7 cellular contexts compared by ENCODE assay signal in genomic region chr19:13155472-13156284, GRCh38. TPM values are rescaled to one million over a fixed set of nuclear protein-coding genes. Genes with fewer than 3 reads are reported as not detected.
DNase-seq lines count a peak whose midpoint lies in the region; FAIRE-seq and TF ChIP-seq lines count a peak whose summit lies in the region.

No MANE protein-coding gene starts in this region.

- no peak for FAIRE-seq in kidney (lab: Jason Lieb, UNC)

- peak overlapping the region; percentile 95 for H3K27ac ChIP-seq in VCaP
- peak overlapping the region; percentile 98 for H3K27ac ChIP-seq in kidney (ENCODE audit: low read depth in 2 of 2, low read length in 2 of 2)

- peak overlapping the region; percentile 89 to 99 for H3K4me3 ChIP-seq in kidney (ENCODE audit: low read length in 2 of 2)

- no peak for TF ChIP-seq CTCF in GM13977 (IDR thresholded peaks at IDR 0.05; ENCODE audit: extremely low read depth, insufficient read depth, missing control alignments)
- TF ChIP-seq CTCF in VCaP (conservative IDR thresholded peaks at IDR 0.05), result no peak
- TF ChIP-seq CTCF in kidney (IDR thresholded peaks at IDR 0.05; ENCODE audit: borderline replicate concordance, extremely low read depth, insufficient read depth), result no peak

- H3K4me1 ChIP-seq in kidney (ENCODE audit: control insufficient read depth in 1 of 2, insufficient read depth in 1 of 2, low read depth in 1 of 2, low read length in 2 of 2), result peaks cover 0 to 7% of the 10 kb centered on the region in 2 donors

- no peaks in the 10 kb centered on the region for H3K9me3 ChIP-seq in kidney (ENCODE audit: control insufficient read depth in 1 of 2, low read length in 2 of 2)

- H3K9ac ChIP-seq in kidney (ENCODE audit: low read length in 2 of 2), result peak overlapping the region; percentile 73 to 83

- in situ Hi-C loops in GM13977 (cut with MboI; ENCODE audit: low pct_unique_long_range_greater_than_20kb, low sequenced_read_pairs, unreplicated experiment), result no loop called here

- intact Hi-C loops in kidney (cut with DNase I), result no loop called here

- DNase-seq in GM13977 (ENCODE audit: low spot score) (peak; percentile 73), MV-4-11 (lab: John Stamatoyannopoulos, UW) (peak; percentile 72), kidney (peak; percentile 95), NCI-H1694 (lab: John Stamatoyannopoulos, UW) (no peak)
- DNase-seq in central memory CD4-positive, alpha-beta T cell, result peak; percentile 83
- peak; percentile 59 to 75 for DNase-seq in stimulated activated CD4-positive, alpha-beta T cell treated with anti-CD3 and anti-CD28 coated beads, Interleukin-2, amount 100 ng/mL, for 24 hours

- no peaks in the 10 kb centered on the region for H3K36me3 ChIP-seq in kidney (ENCODE audit: control insufficient read depth in 1 of 2, insufficient read depth in 2 of 2, low read length in 2 of 2)

RNA-seq across cellular contexts. Expression of gene IER2, which starts 5.5 kb away (rescaled TPM):
- 73.9 TPM for total RNA-seq in kidney
- 96.7 TPM for polyA plus RNA-seq in kidney (ENCODE audit: insufficient read depth, low read depth, low replicate concordance)

RNA-seq across cellular contexts. Expression of gene STX10, which starts 5.5 kb away (rescaled TPM):
- 39.5 TPM for total RNA-seq in kidney
- polyA plus RNA-seq in kidney (ENCODE audit: insufficient read depth, low read depth, low replicate concordance), result 52.9 TPM

RNA-seq across cellular contexts. Expression of gene NACC1, which starts 37.6 kb away (rescaled TPM):
- total RNA-seq in kidney, result 46.1 TPM
- polyA plus RNA-seq in kidney (ENCODE audit: insufficient read depth, low read depth, low replicate concordance), result 16.7 TPM

RNA-seq across cellular contexts. Expression of gene TRMT1, which starts 39.1 kb away (rescaled TPM):
- 40.0 TPM for total RNA-seq in kidney
- polyA plus RNA-seq in kidney (ENCODE audit: insufficient read depth, low read depth, low replicate concordance), result 22.7 TPM

RNA-seq across cellular contexts. Expression of gene LYL1, which starts 53.0 kb away (rescaled TPM):
- total RNA-seq in kidney, result 13.8 TPM
- 8.5 TPM for polyA plus RNA-seq in kidney (ENCODE audit: insufficient read depth, low read depth, low replicate concordance)
